In the genomic region with DNA sequence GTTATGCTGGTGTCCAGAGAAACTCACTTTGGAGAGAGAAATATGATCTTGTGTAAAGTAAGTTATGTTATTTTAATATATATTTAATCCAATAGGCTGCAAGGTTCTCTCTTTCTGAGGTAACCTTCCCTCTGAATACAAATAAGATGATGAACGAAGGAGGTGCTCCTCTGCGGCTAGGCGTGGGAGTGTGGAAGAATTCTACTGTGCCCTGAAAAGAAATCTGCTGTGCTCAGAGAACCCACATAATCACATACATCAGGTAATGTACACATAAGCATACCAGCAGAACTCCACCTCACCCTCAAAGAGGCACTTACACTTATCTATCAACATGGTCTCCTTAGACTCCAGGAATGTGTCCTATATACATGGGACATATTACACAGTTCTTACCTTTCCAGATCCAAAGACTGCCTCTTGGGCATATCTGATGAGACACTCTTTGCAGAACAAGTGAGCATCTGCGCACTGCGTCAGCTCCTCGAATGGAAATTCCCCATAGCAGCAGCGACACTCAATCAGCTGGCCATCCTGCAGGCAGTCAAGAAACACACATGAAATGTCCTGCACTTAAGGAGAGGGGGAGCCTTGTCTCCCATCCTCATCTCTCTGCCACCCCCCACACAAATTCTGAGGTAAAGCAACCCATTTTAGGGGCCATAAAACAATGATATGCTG, we compare ENCODE assay signal across 18 cellular contexts.
DNase-seq lines count a peak whose midpoint lies in the region; ATAC-seq and TF ChIP-seq lines count a peak whose summit lies in the region.
"Had no signal": no experiment of that assay in that cellular context is flagged by ENCODE, and none has a peak within 500 bp of the region (broad histone marks: within the 10 kb centered on the region; RNA-seq: fewer than 3 reads in every experiment).

No MANE protein-coding gene starts in this region.

- H3K4me1 Mint-ChIP-seq in activated T-cell treated with anti-CD3 and anti-CD28 coated beads, Interleukin-2, amount 50 U/mL, for 24 hours (ENCODE audit: low read depth), result no peaks in the 10 kb centered on the region
- no peaks in the 10 kb centered on the region for H3K4me1 Mint-ChIP-seq in T-helper 17 cell
- peaks cover 25% of the 10 kb centered on the region for H3K4me1 Mint-ChIP-seq in endodermal cell
- H3K4me1 Mint-ChIP-seq: CD4-positive, alpha-beta memory T cell had no signal

- ATAC-seq in T-helper 17 cell (no peak), HG03159 (IDR thresholded peaks at IDR 0.05; ENCODE audit: unreplicated experiment) (no peak), HG03097 (IDR thresholded peaks at IDR 0.05; ENCODE audit: low FRiP score, unreplicated experiment) (no peak)

- peaks cover 86% of the 10 kb centered on the region for H3K36me3 ChIP-seq in endodermal cell (ENCODE audit: control insufficient read depth, insufficient read depth, low read length)

- H3K4me1 ChIP-seq in endodermal cell (ENCODE audit: control insufficient read depth, insufficient read depth, low read length), result peaks cover 9% of the 10 kb centered on the region
- H3K4me1 ChIP-seq: BLaER1 had no signal

- no peak overlapping the region for H3K27ac ChIP-seq in endodermal cell (ENCODE audit: low read depth, low read length)
- H3K27ac ChIP-seq: BLaER1, GM23248, HL-60 had no signal

- H3K27me3 ChIP-seq in endodermal cell (ENCODE audit: control insufficient read depth, insufficient read depth, low read length, poor library complexity, severe bottlenecking), result no peaks in the 10 kb centered on the region
- H3K27me3 ChIP-seq: BLaER1 had no signal

- H3K27me3 Mint-ChIP-seq in activated T-cell treated with anti-CD3 and anti-CD28 coated beads, Interleukin-2, amount 50 U/mL, for 24 hours, result no peaks in the 10 kb centered on the region
- no peaks in the 10 kb centered on the region for H3K27me3 Mint-ChIP-seq in T-helper 17 cell
- no peaks in the 10 kb centered on the region for H3K27me3 Mint-ChIP-seq in endodermal cell (ENCODE audit: insufficient read depth)
- H3K27me3 Mint-ChIP-seq: CD4-positive, alpha-beta memory T cell had no signal

- peak overlapping the region; percentile 47 for H3K27ac Mint-ChIP-seq in activated T-cell treated with anti-CD3 and anti-CD28 coated beads, Interleukin-2, amount 50 U/mL, for 24 hours
- peak overlapping the region; percentile 54 for H3K27ac Mint-ChIP-seq in T-helper 17 cell
- H3K27ac Mint-ChIP-seq in endodermal cell, result peak overlapping the region; percentile 52

- TF ChIP-seq CTCF in endodermal cell (conservative IDR thresholded peaks at IDR 0.05), result no peak

- 97 to 100% methylated on average over 6 to 7 of the region's 7 CpGs for WGBS in endodermal cell (ENCODE audit: insufficient coverage in 1 of 2, insufficient read length in 1 of 2), 2 experiments

- H3K9ac ChIP-seq in endodermal cell (ENCODE audit: extremely low read depth, low read length, poor library complexity, severe bottlenecking), result no peak overlapping the region
- H3K9ac ChIP-seq: BLaER1, GM23248 had no signal

- DNase-seq in activated T-cell treated with anti-CD3 and anti-CD28 coated beads, Interleukin-2, amount 50 U/mL, for 24 hours, result no peak
- no peak for DNase-seq in activated T-cell treated with anti-CD3 and anti-CD28 coated beads, Interleukin-2, amount 50 U/mL, for 1 hour
- DNase-seq in T-helper 17 cell, result no peak
- DNase-seq in endodermal cell, result no peak
- peak; percentile 38 for DNase-seq in superior temporal gyrus (ENCODE audit: extremely low spot score)
- no peak for DNase-seq in KBM-7
- DNase-seq: 8988T; CD4-positive, alpha-beta memory T cell; DMS153; DMS79; GDM1; GM23248 had no signal

- H3K4me3 Mint-ChIP-seq in activated T-cell treated with anti-CD3 and anti-CD28 coated beads, Interleukin-2, amount 50 U/mL, for 24 hours, result no peak overlapping the region
- no peak overlapping the region for H3K4me3 Mint-ChIP-seq in T-helper 17 cell
- H3K4me3 Mint-ChIP-seq in endodermal cell, result no peak overlapping the region
- H3K4me3 Mint-ChIP-seq: CD14-positive monocyte; CD4-positive, alpha-beta memory T cell had no signal

- peaks cover 87% of the 10 kb centered on the region for H3K36me3 Mint-ChIP-seq in activated T-cell treated with anti-CD3 and anti-CD28 coated beads, Interleukin-2, amount 50 U/mL, for 24 hours (ENCODE audit: low read depth)
- H3K36me3 Mint-ChIP-seq in T-helper 17 cell (ENCODE audit: low read depth) (peaks cover 8% of the 10 kb centered on the region), endodermal cell (ENCODE audit: low read depth) (peaks cover 83% of the 10 kb centered on the region)

- H3K9me3 ChIP-seq in T-helper 17 cell (ENCODE audit: control insufficient read depth, low read length, poor library complexity, severe bottlenecking) (no peaks in the 10 kb centered on the region), endodermal cell (ENCODE audit: control insufficient read depth, low read length) (no peaks in the 10 kb centered on the region)
- H3K9me3 ChIP-seq: BLaER1, HAP-1 had no signal

- H3K9me3 Mint-ChIP-seq in activated T-cell treated with anti-CD3 and anti-CD28 coated beads, Interleukin-2, amount 50 U/mL, for 24 hours, result no peaks in the 10 kb centered on the region
- no peaks in the 10 kb centered on the region for H3K9me3 Mint-ChIP-seq in endodermal cell
- H3K9me3 Mint-ChIP-seq: CD14-positive monocyte; CD4-positive, alpha-beta memory T cell had no signal

- in situ Hi-C loops in KBM-7 (cut with MboI; ENCODE audit: low pct_unique_long_range_greater_than_20kb, low sequenced_read_pairs), result no loop called here

- H3K4me3 ChIP-seq in endodermal cell (ENCODE audit: low read length), result no peak overlapping the region
- H3K4me3 ChIP-seq: BLaER1, GM23248, HAP-1 had no signal
